In the genomic region with DNA sequence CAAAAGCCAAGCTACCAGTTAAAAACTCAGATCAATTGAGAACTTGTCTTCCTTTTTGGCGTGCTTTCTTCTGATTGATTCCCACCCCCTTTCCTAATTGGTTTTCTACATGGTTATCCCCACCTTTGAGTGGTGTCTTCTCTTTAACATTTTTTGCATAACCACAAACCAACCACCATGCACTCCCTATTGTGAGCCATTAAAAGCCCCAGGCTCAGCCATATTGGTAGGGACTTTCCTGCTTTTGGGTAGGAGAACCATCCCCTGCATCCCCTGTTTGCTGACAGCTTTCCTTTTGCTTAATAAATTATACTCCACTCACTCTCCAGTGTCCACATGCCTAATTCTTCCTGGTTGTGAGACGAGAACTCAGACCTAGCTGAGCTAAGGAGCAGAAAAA, we compare ENCODE assay signal across 1 cellular context.
TF ChIP-seq lines count a peak whose summit lies in the region.

No MANE protein-coding gene starts in this region.

TF ChIP-seq in GM12878, 131 proteins besides CTCF, POLR2A, EP300 and RAD21:
- TF ChIP-seq HCFC1 (IDR thresholded peaks at IDR 0.05; ENCODE audit: low read length) (no peak), TCF3 (IDR thresholded peaks at IDR 0.05; ENCODE audit: borderline replicate concordance, insufficient read depth, low read depth, low read length) (no peak), RELB (IDR thresholded peaks at IDR 0.05; ENCODE audit: low read depth) (0 out of 2 replicates have a peak, but pooled peaks have one; percentile 52), MTA2 (IDR thresholded peaks at IDR 0.05; ENCODE audit: low read depth) (peak; percentile 46; the same call in 1 of the 2 replicates), IKZF2 (IDR thresholded peaks at IDR 0.05) (peak in 1 of 2 experiments; percentile 31; a peak in 1 of 4 replicates), KDM1A (IDR thresholded peaks at IDR 0.05; ENCODE audit: borderline replicate concordance) (no peak), ASH2L (IDR thresholded peaks at IDR 0.05; ENCODE audit: borderline replicate concordance, low read depth) (no peak), MYC (IDR thresholded peaks at IDR 0.05; ENCODE audit: insufficient read depth, insufficient read length, insufficient replicate concordance, low read length, severe bottlenecking) (no peak), MYB (IDR thresholded peaks at IDR 0.05; ENCODE audit: borderline replicate concordance, low read depth, low read length) (no peak)
- TF ChIP-seq, protein P1, sequence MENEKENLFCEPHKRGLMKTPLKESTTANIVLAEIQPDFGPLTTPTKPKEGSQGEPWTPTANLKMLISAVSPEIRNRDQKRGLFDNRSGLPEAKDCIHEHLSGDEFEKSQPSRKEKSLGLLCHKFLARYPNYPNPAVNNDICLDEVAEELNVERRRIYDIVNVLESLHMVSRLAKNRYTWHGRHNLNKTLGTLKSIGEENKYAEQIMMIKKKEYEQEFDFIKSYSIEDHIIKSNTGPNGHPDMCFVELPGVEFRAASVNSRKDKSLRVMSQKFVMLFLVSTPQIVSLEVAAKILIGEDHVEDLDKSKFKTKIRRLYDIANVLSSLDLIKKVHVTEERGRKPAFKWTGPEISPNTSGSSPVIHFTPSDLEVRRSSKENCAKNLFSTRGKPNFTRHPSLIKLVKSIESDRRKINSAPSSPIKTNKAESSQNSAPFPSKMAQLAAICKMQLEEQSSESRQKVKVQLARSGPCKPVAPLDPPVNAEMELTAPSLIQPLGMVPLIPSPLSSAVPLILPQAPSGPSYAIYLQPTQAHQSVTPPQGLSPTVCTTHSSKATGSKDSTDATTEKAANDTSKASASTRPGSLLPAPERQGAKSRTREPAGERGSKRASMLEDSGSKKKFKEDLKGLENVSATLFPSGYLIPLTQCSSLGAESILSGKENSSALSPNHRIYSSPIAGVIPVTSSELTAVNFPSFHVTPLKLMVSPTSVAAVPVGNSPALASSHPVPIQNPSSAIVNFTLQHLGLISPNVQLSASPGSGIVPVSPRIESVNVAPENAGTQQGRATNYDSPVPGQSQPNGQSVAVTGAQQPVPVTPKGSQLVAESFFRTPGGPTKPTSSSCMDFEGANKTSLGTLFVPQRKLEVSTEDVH (IDR thresholded peaks at IDR 0.05; ENCODE audit: low read depth, partially characterized antibody), result no peak
- TF ChIP-seq, protein P2, sequence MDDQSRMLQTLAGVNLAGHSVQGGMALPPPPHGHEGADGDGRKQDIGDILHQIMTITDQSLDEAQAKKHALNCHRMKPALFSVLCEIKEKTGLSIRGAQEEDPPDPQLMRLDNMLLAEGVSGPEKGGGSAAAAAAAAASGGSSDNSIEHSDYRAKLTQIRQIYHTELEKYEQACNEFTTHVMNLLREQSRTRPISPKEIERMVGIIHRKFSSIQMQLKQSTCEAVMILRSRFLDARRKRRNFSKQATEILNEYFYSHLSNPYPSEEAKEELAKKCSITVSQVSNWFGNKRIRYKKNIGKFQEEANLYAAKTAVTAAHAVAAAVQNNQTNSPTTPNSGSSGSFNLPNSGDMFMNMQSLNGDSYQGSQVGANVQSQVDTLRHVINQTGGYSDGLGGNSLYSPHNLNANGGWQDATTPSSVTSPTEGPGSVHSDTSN (IDR thresholded peaks at IDR 0.05; ENCODE audit: insufficient replicate concordance, low read depth, low read length), result no peak
- TF ChIP-seq, protein P3, sequence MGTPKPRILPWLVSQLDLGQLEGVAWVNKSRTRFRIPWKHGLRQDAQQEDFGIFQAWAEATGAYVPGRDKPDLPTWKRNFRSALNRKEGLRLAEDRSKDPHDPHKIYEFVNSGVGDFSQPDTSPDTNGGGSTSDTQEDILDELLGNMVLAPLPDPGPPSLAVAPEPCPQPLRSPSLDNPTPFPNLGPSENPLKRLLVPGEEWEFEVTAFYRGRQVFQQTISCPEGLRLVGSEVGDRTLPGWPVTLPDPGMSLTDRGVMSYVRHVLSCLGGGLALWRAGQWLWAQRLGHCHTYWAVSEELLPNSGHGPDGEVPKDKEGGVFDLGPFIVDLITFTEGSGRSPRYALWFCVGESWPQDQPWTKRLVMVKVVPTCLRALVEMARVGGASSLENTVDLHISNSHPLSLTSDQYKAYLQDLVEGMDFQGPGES (IDR thresholded peaks at IDR 0.05), result no peak
TF ChIP-seq in GM12878: peak in this region for 3.
